10 cellular contexts compared by ENCODE assay signal in genomic region chr2:145431181-145431951, GRCh38.
DNase-seq lines count a peak whose midpoint lies in the region; ATAC-seq and TF ChIP-seq lines count a peak whose summit lies in the region.
"Had no signal": no experiment of that assay in that cellular context is flagged by ENCODE, and none has a peak within 500 bp of the region (broad histone marks: within the 10 kb centered on the region; RNA-seq: fewer than 3 reads in every experiment).

No MANE protein-coding gene starts in this region.

- H3K27ac Mint-ChIP-seq in HFFc6 = no peak overlapping the region
- H3K27ac Mint-ChIP-seq in activated naive CD8-positive, alpha-beta T cell treated with anti-CD3 and anti-CD28 coated beads, Interleukin-2, amount 50 U/mL, for 24 hours = no peak overlapping the region
- H3K27ac Mint-ChIP-seq: CD8-positive, alpha-beta memory T cell had no signal

- no peaks in the 10 kb centered on the region for H3K4me1 Mint-ChIP-seq in HFFc6 (ENCODE audit: low read depth)
- no peaks in the 10 kb centered on the region for H3K4me1 Mint-ChIP-seq in activated naive CD8-positive, alpha-beta T cell treated with anti-CD3 and anti-CD28 coated beads, Interleukin-2, amount 50 U/mL, for 24 hours
- H3K4me1 Mint-ChIP-seq: CD8-positive, alpha-beta memory T cell had no signal

- no peaks in the 10 kb centered on the region; the same call in 1 of the 2 replicates for H3K27me3 Mint-ChIP-seq in HFFc6 (ENCODE audit: insufficient read depth)
- H3K27me3 Mint-ChIP-seq in activated naive CD8-positive, alpha-beta T cell treated with anti-CD3 and anti-CD28 coated beads, Interleukin-2, amount 50 U/mL, for 24 hours = peaks cover 4% of the 10 kb centered on the region
- H3K27me3 Mint-ChIP-seq: CD8-positive, alpha-beta memory T cell had no signal

- H3K4me3 ChIP-seq in MG63 = no peak overlapping the region
- H3K4me3 ChIP-seq: psoas muscle had no signal

- 0 out of 2 replicates have a peak, but pooled peaks cover 2% of the 10 kb centered on the region for H3K9me3 ChIP-seq in MG63
- H3K9me3 ChIP-seq: psoas muscle had no signal

- H3K9me3 Mint-ChIP-seq in HFFc6 = no peaks in the 10 kb centered on the region
- H3K9me3 Mint-ChIP-seq in activated naive CD8-positive, alpha-beta T cell treated with anti-CD3 and anti-CD28 coated beads, Interleukin-2, amount 50 U/mL, for 24 hours = peaks cover 4% of the 10 kb centered on the region

- no peak overlapping the region for H3K4me3 Mint-ChIP-seq in HFFc6
- H3K4me3 Mint-ChIP-seq in activated naive CD8-positive, alpha-beta T cell treated with anti-CD3 and anti-CD28 coated beads, Interleukin-2, amount 50 U/mL, for 24 hours = no peak overlapping the region
- H3K4me3 Mint-ChIP-seq: CD8-positive, alpha-beta memory T cell had no signal

- no peaks in the 10 kb centered on the region for H3K36me3 Mint-ChIP-seq in HFFc6 (ENCODE audit: low read depth)
- no peaks in the 10 kb centered on the region for H3K36me3 Mint-ChIP-seq in activated naive CD8-positive, alpha-beta T cell treated with anti-CD3 and anti-CD28 coated beads, Interleukin-2, amount 50 U/mL, for 24 hours (ENCODE audit: low read depth)
- H3K36me3 Mint-ChIP-seq: CD8-positive, alpha-beta memory T cell had no signal

- no peak for ATAC-seq in HG03097 (IDR thresholded peaks at IDR 0.05; ENCODE audit: low FRiP score, unreplicated experiment)
- ATAC-seq in activated naive CD8-positive, alpha-beta T cell treated with anti-CD3 and anti-CD28 coated beads, Interleukin-2, amount 50 U/mL, for 24 hours = no peak
- ATAC-seq: psoas muscle had no signal

- TF ChIP-seq CTCF in HFFc6 (IDR thresholded peaks at IDR 0.05) = no peak

- H3K36me3 ChIP-seq in MG63 = no peaks in the 10 kb centered on the region

- DNase-seq in DMS79 treated with DMSO at 0.1 percent for 48 hours (lab: John Stamatoyannopoulos, UW) (peak; percentile 98), NCI-H2081 (lab: John Stamatoyannopoulos, UW) (peak; percentile 93 to 99), SW480 (ENCODE audit: low spot score) (peak; percentile 73), left kidney (ENCODE audit: low read depth, low spot score) (peak; percentile 75), MG63 (no peak), HFFc6 (no peak)
- no peak for DNase-seq in activated naive CD8-positive, alpha-beta T cell treated with anti-CD3 and anti-CD28 coated beads, Interleukin-2, amount 50 U/mL, for 24 hours
- DNase-seq: CD8-positive, alpha-beta memory T cell; psoas muscle had no signal

- H3K27me3 ChIP-seq in MG63 = no peaks in the 10 kb centered on the region

Comparison
In these comparisons a context has a peak if more than half of its experiments do, and no peak if none do; other contexts are left out.
1. DNase-seq: peak in DMS79 treated with DMSO at 0.1 percent for 48 hours (single experiment), NCI-H2081 (2 of 2), SW480 (single experiment) and left kidney (single experiment); none in MG63 (single experiment), HFFc6 (single experiment) and activated naive CD8-positive, alpha-beta T cell treated with anti-CD3 and anti-CD28 coated beads, Interleukin-2, amount 50 U/mL, for 24 hours (single experiment).